Comparison of ENCODE assay signal across 34 cellular contexts in genomic region chr4:75599647-75600046, GRCh38. TPM values are rescaled to one million over a fixed set of nuclear protein-coding genes. Genes with fewer than 3 reads are reported as not detected.
"Had no signal": no experiment of that assay in that cellular context is flagged by ENCODE, and none has a peak within 500 bp of the region (broad histone marks: within the 10 kb centered on the region; RNA-seq: fewer than 3 reads in every experiment).

No MANE protein-coding gene starts in this region.

- DNase-seq: dermis blood vessel endothelial cell; effector memory CD4-positive, alpha-beta T cell; foreskin keratinocyte; glutamatergic neuron; heart right ventricle; hippocampal formation; islet precursor cell; kidney glomerular epithelial cell; left colon; midbrain; naive thymus-derived CD4-positive, alpha-beta T cell; sigmoid colon; stimulated activated CD4-positive, alpha-beta T cell treated with anti-CD3 and anti-CD28 coated beads, Interleukin-2, amount 100 ng/mL, for 24 hours; stimulated activated CD4-positive, alpha-beta T cell treated with anti-CD3 and anti-CD28 coated beads, Interleukin-4, amount 100 ng/mL, for 24 hours; stimulated activated naive CD4-positive, alpha-beta T cell treated with Interleukin-2 at 50 U/mL for 16 hours; substantia nigra; testis; tibial artery; upper lobe of left lung; uterus had no signal

- H3K27me3 ChIP-seq: esophagus muscularis mucosa, foreskin keratinocyte, heart right ventricle, neural progenitor cell, sigmoid colon, testis, tibial artery, upper lobe of left lung, uterus had no signal

- H3K9ac ChIP-seq: neural progenitor cell, parathyroid adenoma had no signal

- H3K4me3 ChIP-seq: coronary artery, esophagus muscularis mucosa, heart right ventricle, lung, neural progenitor cell, sigmoid colon, testis, tibial artery, upper lobe of left lung, uterus had no signal

- ATAC-seq: foreskin keratinocyte; left colon; naive thymus-derived CD4-positive, alpha-beta T cell; stimulated activated effector memory CD8-positive, alpha-beta T cell treated with anti-CD3 and anti-CD28 coated beads, Interleukin-12 subunit alpha, Interleukin-12 subunit beta, amount 100 ng/mL, for 72 hours had no signal

- H3K4me1 ChIP-seq: esophagus muscularis mucosa, foreskin keratinocyte, heart right ventricle, neural progenitor cell, parathyroid adenoma, sigmoid colon, testis, tibial artery, upper lobe of left lung, uterus had no signal

- FAIRE-seq: endothelial cell of umbilical vein had no signal

- H3K79me2 ChIP-seq: parathyroid adenoma had no signal

- H3K9me3 ChIP-seq: esophagus muscularis mucosa, heart right ventricle, sigmoid colon, testis, tibial artery, upper lobe of left lung, uterus had no signal

- H2AFZ ChIP-seq: neural progenitor cell, parathyroid adenoma had no signal

- H3K4me2 ChIP-seq: neural progenitor cell had no signal

- H3K27ac ChIP-seq: coronary artery, esophagus muscularis mucosa, foreskin keratinocyte, heart right ventricle, neural progenitor cell, parathyroid adenoma, sigmoid colon, testis, tibial artery, upper lobe of left lung, uterus had no signal

- H3K36me3 ChIP-seq: heart right ventricle, neural progenitor cell, sigmoid colon, tibial artery, upper lobe of left lung, uterus had no signal

RNA-seq across cellular contexts. Expression of gene CDKL2, which starts 30.7 kb away (rescaled TPM):
- total RNA-seq: skeletal muscle tissue had no signal

RNA-seq across cellular contexts. Expression of gene ODAPH, which starts 43.8 kb away (rescaled TPM):
- total RNA-seq: dermis blood vessel endothelial cell, endothelial cell of umbilical vein, epithelial cell of proximal tubule, esophagus muscularis mucosa, fibroblast of lung, heart right ventricle, left colon, liver, lung, mucosa of gallbladder, osteoblast, progenitor cell of endocrine pancreas, sigmoid colon, skeletal muscle tissue, testis, upper lobe of left lung, uterus had no signal
